13 cellular contexts compared by ENCODE assay signal in genomic region chr20:32191422-32191821, GRCh38. TPM values are rescaled to one million over a fixed set of nuclear protein-coding genes. Genes with fewer than 3 reads are reported as not detected.
DNase-seq lines count a peak whose midpoint lies in the region; ATAC-seq and TF ChIP-seq lines count a peak whose summit lies in the region.
"Had no signal": no experiment of that assay in that cellular context is flagged by ENCODE, and none has a peak within 500 bp of the region (broad histone marks: within the 10 kb centered on the region; RNA-seq: fewer than 3 reads in every experiment).

No MANE protein-coding gene starts in this region.

- in situ Hi-C loops in brain microvascular endothelial cell (cut with HindIII; ENCODE audit: low pct_ligation_motif_present, low sequenced_read_pairs): no loop called here

- H3K9me3 ChIP-seq in stomach (no peaks in the 10 kb centered on the region), prostate gland (no peaks in the 10 kb centered on the region)

- H3K27me3 Mint-ChIP-seq in activated naive CD4-positive, alpha-beta T cell treated with anti-CD3 and anti-CD28 coated beads for 36 hours (ENCODE audit: low read depth): no peaks in the 10 kb centered on the region
- H3K27me3 Mint-ChIP-seq in activated T-helper 17 cell treated with anti-CD3 and anti-CD28 coated beads, Interleukin-2, amount 50 U/mL, for 72 hours: no peaks in the 10 kb centered on the region
- H3K27me3 Mint-ChIP-seq in memory B cell: peaks cover 3% of the 10 kb centered on the region

- H3K27ac ChIP-seq in stomach (peak overlapping the region; percentile 11 to 87 (median 83)), prostate gland (no peak overlapping the region), brain microvascular endothelial cell (no peak overlapping the region)

- CTCF ChIA-PET in activated naive CD4-positive, alpha-beta T cell treated with anti-CD3 and anti-CD28 coated beads for 36 hours (lab: Charles Lee): interaction anchor here (0.7 kb wide), 1 partner anchor 280 kb away, joined by 4 read pairs; no protein-coding TSS in a partner anchor

- H3K36me3 ChIP-seq in stomach: peaks cover 6 to 21% (median 19%) of the 10 kb centered on the region in 4 donors
- H3K36me3 ChIP-seq in prostate gland: peaks cover 0 to 4% of the 10 kb centered on the region in 2 donors
- H3K36me3 ChIP-seq in brain microvascular endothelial cell (replicated peaks): peaks cover 12% of the 10 kb centered on the region

- peak; percentile 6 for ATAC-seq in activated T-helper 17 cell treated with anti-CD3 and anti-CD28 coated beads, Interleukin-2, amount 50 U/mL, for 72 hours (replicated peaks)
- ATAC-seq in memory B cell (ENCODE audit: low read depth) (no peak), HG03432 (IDR thresholded peaks at IDR 0.05; ENCODE audit: unreplicated experiment) (no peak)
- ATAC-seq: left cardiac atrium had no signal

- intact Hi-C loops in activated naive CD4-positive, alpha-beta T cell treated with anti-CD3 and anti-CD28 coated beads for 36 hours (cut with micrococcal nuclease): no loop called here
- intact Hi-C loops in stomach (cut with DNase I; ENCODE audit: low total_unique reads): no loop called here
- intact Hi-C loops in prostate gland (cut with DNase I): no loop called here

- H3K4me1 Mint-ChIP-seq in activated naive CD4-positive, alpha-beta T cell treated with anti-CD3 and anti-CD28 coated beads for 36 hours (ENCODE audit: low read depth): peaks cover 60% of the 10 kb centered on the region
- H3K4me1 Mint-ChIP-seq in activated T-helper 17 cell treated with anti-CD3 and anti-CD28 coated beads, Interleukin-2, amount 50 U/mL, for 72 hours: peaks cover 26% of the 10 kb centered on the region
- peaks cover 6% of the 10 kb centered on the region for H3K4me1 Mint-ChIP-seq in memory B cell

- TF ChIP-seq POLR2A in stomach (IDR thresholded peaks at IDR 0.05) (no peak), prostate gland (IDR thresholded peaks at IDR 0.05) (no peak)

- H3K27me3 ChIP-seq in stomach (no peaks in the 10 kb centered on the region), prostate gland (replicated peaks; ENCODE audit: insufficient read depth) (no peaks in the 10 kb centered on the region), brain microvascular endothelial cell (replicated peaks) (no peaks in the 10 kb centered on the region)

- no peaks in the 10 kb centered on the region for H3K9me3 Mint-ChIP-seq in activated naive CD4-positive, alpha-beta T cell treated with anti-CD3 and anti-CD28 coated beads for 36 hours
- no peaks in the 10 kb centered on the region for H3K9me3 Mint-ChIP-seq in activated T-helper 17 cell treated with anti-CD3 and anti-CD28 coated beads, Interleukin-2, amount 50 U/mL, for 72 hours
- H3K9me3 Mint-ChIP-seq in memory B cell: no peaks in the 10 kb centered on the region

- H3K4me3 ChIP-seq in stomach: no peak overlapping the region
- H3K4me3 ChIP-seq in prostate gland: no peak overlapping the region
- H3K4me3 ChIP-seq in brain microvascular endothelial cell (ENCODE audit: low read depth, low read length): no peak overlapping the region

- H3K36me3 Mint-ChIP-seq in activated naive CD4-positive, alpha-beta T cell treated with anti-CD3 and anti-CD28 coated beads for 36 hours (ENCODE audit: low read depth): peaks cover 30% of the 10 kb centered on the region
- peaks cover 72% of the 10 kb centered on the region for H3K36me3 Mint-ChIP-seq in activated T-helper 17 cell treated with anti-CD3 and anti-CD28 coated beads, Interleukin-2, amount 50 U/mL, for 72 hours (ENCODE audit: low read depth)
- H3K36me3 Mint-ChIP-seq in memory B cell: peaks cover 20% of the 10 kb centered on the region

- TF ChIP-seq CTCF in stomach (IDR thresholded peaks at IDR 0.05) (no peak), prostate gland (IDR thresholded peaks at IDR 0.05) (no peak), brain microvascular endothelial cell (IDR thresholded peaks at IDR 0.05; ENCODE audit: low read depth, low read length, missing control alignments) (no peak)

- H3K4me1 ChIP-seq in stomach (peaks cover 35 to 88% (median 54%) of the 10 kb centered on the region in 4 donors), prostate gland (replicated peaks) (peaks cover 6% of the 10 kb centered on the region)

- 61 to 79% (median 66%) methylated on average over 3 of the region's 3 CpGs for WGBS in stomach, 5 donors
- WGBS in prostate gland: 69% methylated on average over 3 of the region's 3 CpGs

- H3K4me3 Mint-ChIP-seq in activated naive CD4-positive, alpha-beta T cell treated with anti-CD3 and anti-CD28 coated beads for 36 hours: peak overlapping the region; percentile 69
- peak overlapping the region; percentile 52 for H3K4me3 Mint-ChIP-seq in activated T-helper 17 cell treated with anti-CD3 and anti-CD28 coated beads, Interleukin-2, amount 50 U/mL, for 72 hours
- H3K4me3 Mint-ChIP-seq in memory B cell: peak overlapping the region; percentile 70

- peak overlapping the region; percentile 83 for H3K27ac Mint-ChIP-seq in activated naive CD4-positive, alpha-beta T cell treated with anti-CD3 and anti-CD28 coated beads for 36 hours
- H3K27ac Mint-ChIP-seq in activated T-helper 17 cell treated with anti-CD3 and anti-CD28 coated beads, Interleukin-2, amount 50 U/mL, for 72 hours: peak overlapping the region; percentile 64
- no peak overlapping the region for H3K27ac Mint-ChIP-seq in memory B cell

- no peak for TF ChIP-seq EP300 in stomach (IDR thresholded peaks at IDR 0.05)

- DNase-seq in activated naive CD4-positive, alpha-beta T cell treated with anti-CD3 and anti-CD28 coated beads for 36 hours: no peak
- DNase-seq in activated naive CD4-positive, alpha-beta T cell treated with anti-CD3 and anti-CD28 coated beads, Interleukin-2, amount 50 U/mL, for 16 hours: no peak
- no peak for DNase-seq in memory B cell (ENCODE audit: low spot score in 2 of 2)
- no peak for DNase-seq in stomach
- DNase-seq in prostate gland (ENCODE audit: low spot score): no peak
- no peak for DNase-seq in brain microvascular endothelial cell
- DNase-seq: activated CD4-positive, alpha-beta T cell treated with anti-CD3 and anti-CD28 coated beads for 1 hour; activated gamma-delta T cell; HCEC 1CT; Kasumi-1; left cardiac atrium had no signal

RNA-seq across cellular contexts. Expression of gene PLAGL2, which starts 16.1 kb away (rescaled TPM):
- total RNA-seq in activated naive CD4-positive, alpha-beta T cell treated with anti-CD3 and anti-CD28 coated beads for 36 hours: 10 to 100 TPM; 63.3 to 64.9 TPM
- 10 to 100 TPM; 61.9 to 93.1 TPM for total RNA-seq in activated T-helper 17 cell treated with anti-CD3 and anti-CD28 coated beads, Interleukin-2, amount 50 U/mL, for 72 hours
- total RNA-seq in stomach: 10 to 100 TPM in 2 of 5 donors, 1 to 10 TPM in 3; 1.8 to 20.0 (median 7.2) TPM
- 1 to 10 TPM; 2.6 to 3.1 (median 3.1) TPM for polyA plus RNA-seq in stomach
- total RNA-seq in prostate gland: 10 to 100 TPM; 11.2 to 17.4 TPM

RNA-seq across cellular contexts. Expression of gene POFUT1, which starts 16.3 kb away (rescaled TPM):
- total RNA-seq in activated naive CD4-positive, alpha-beta T cell treated with anti-CD3 and anti-CD28 coated beads for 36 hours: 10 to 100 TPM; 37.1 to 38.9 TPM
- total RNA-seq in activated T-helper 17 cell treated with anti-CD3 and anti-CD28 coated beads, Interleukin-2, amount 50 U/mL, for 72 hours: 10 to 100 TPM; 41.4 TPM
- total RNA-seq in stomach (10 to 100 TPM in 4 of 5 donors, 1 to 10 TPM in 1; 2.3 to 33.8 (median 15.6) TPM), prostate gland (10 to 100 TPM; 33.2 to 44.3 TPM)
- 1 to 10 TPM; 4.9 to 8.2 (median 7.8) TPM for polyA plus RNA-seq in stomach

Comparison
In these comparisons a context has a peak if more than half of its experiments do, and no peak if none do; other contexts are left out.
1. H3K27ac ChIP-seq: peak in stomach (5 of 5); none in prostate gland (0 of 2) and brain microvascular endothelial cell (single experiment).
2. Peak in every context shown above with its lines, with median percentiles within 50 percentile points of each other: H3K4me3 Mint-ChIP-seq.